ENCODE assay signal across 10 cellular contexts in the genomic region with DNA sequence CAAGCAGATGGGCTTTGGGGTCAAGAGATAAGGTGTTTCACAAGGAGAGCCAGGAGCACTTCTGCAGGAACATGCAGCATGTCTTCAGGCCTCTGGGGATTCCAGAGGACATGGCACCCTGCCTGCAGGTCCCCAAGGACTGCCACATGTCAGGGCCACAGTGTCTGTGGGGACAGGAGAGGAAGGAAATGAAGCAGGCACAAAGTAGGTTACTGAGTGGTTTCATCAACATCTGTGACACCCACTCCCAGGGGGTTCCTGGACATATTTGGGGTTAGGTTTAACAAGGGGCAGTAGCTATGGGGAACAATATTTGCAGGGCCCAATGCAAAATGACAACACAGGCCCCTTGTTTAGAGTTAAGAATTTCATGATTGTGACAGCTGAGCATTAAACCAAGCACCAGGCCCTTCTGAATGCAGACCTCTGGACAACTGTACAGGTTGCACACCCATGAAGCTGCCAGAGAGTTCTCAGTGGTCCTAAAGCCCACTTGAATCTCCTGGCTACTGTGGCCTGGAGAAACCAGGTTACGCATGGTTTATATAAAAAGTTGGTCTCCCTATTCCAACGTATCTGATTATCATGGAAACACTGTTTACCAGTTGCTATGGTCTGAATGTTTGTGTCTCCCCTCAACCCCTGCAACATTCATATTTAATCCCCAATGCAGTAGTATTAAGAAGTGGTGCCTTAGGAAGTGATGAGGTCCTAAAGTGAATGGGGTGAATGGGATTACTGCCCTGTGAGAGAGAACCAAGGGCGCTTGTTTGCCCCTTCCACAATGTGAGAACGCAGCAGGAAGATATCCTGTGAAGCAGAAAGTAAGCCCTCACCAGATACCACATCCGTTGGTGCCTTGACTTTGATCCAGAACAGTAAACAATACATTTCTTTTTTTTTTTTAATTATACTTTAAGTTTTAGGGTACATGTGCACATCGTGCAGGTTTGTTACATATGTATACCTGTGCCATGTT. TPM values are rescaled to one million over a fixed set of nuclear protein-coding genes. Genes with fewer than 3 reads are reported as not detected.
DNase-seq lines count a peak whose midpoint lies in the region; ATAC-seq and TF ChIP-seq lines count a peak whose summit lies in the region.
"Had no signal": no experiment of that assay in that cellular context is flagged by ENCODE, and none has a peak within 500 bp of the region (broad histone marks: within the 10 kb centered on the region; RNA-seq: fewer than 3 reads in every experiment).

No MANE protein-coding gene starts in this region.

- no peak for TF ChIP-seq EP300 in esophagus muscularis mucosa (IDR thresholded peaks at IDR 0.05)

- TF ChIP-seq CTCF in tibial artery (IDR thresholded peaks at IDR 0.05) (no peak), esophagus muscularis mucosa (IDR thresholded peaks at IDR 0.05) (no peak)

- CTCF ChIA-PET in activated naive CD4-positive, alpha-beta T cell treated with anti-CD3 and anti-CD28 coated beads, Interleukin-2, amount 10 ng/mL, durations not matched to agents 7 days and 5 days (lab: Charles Lee): interaction anchor here (0.7 to 1.1 kb wide), 3 partner anchors 11 to 48 kb away, joined by 3 to 6 read pairs (median 3); no protein-coding TSS in a partner anchor

- H3K9me3 Mint-ChIP-seq in activated naive CD4-positive, alpha-beta T cell treated with anti-CD3 and anti-CD28 coated beads, Interleukin-2, amount 10 ng/mL, durations not matched to agents 7 days and 5 days: peaks cover 2% of the 10 kb centered on the region

- intact Hi-C loops in left ventricle myocardium superior (cut with micrococcal nuclease) (no loop called here), Right ventricle myocardium inferior (cut with DNase I) (no loop called here), tibial artery (cut with DNase I; ENCODE audit: low total_unique reads) (no loop called here), esophagus muscularis mucosa (cut with DNase I) (no loop called here)

- peak overlapping the region; percentile 95 for H3K27ac Mint-ChIP-seq in activated naive CD4-positive, alpha-beta T cell treated with anti-CD3 and anti-CD28 coated beads, Interleukin-2, amount 10 ng/mL, durations not matched to agents 7 days and 5 days

- H3K36me3 ChIP-seq in thymus (ENCODE audit: control insufficient read depth, insufficient read depth): no peaks in the 10 kb centered on the region
- no peaks in the 10 kb centered on the region for H3K36me3 ChIP-seq in tibial artery
- no peaks in the 10 kb centered on the region for H3K36me3 ChIP-seq in esophagus muscularis mucosa

- H3K27me3 ChIP-seq in thymus (ENCODE audit: control insufficient read depth, insufficient read depth) (no peaks in the 10 kb centered on the region), tibial artery (no peaks in the 10 kb centered on the region), esophagus muscularis mucosa (no peaks in the 10 kb centered on the region)

- 29% methylated on average over 6 of the region's 6 CpGs for WGBS in thymus
- 67% methylated on average over 6 of the region's 6 CpGs for WGBS in esophagus muscularis mucosa

- peak overlapping the region; percentile 44 for H3K4me3 ChIP-seq in thymus (ENCODE audit: low read length)
- H3K4me3 ChIP-seq in tibial artery: no peak overlapping the region
- H3K4me3 ChIP-seq in esophagus muscularis mucosa: no peak overlapping the region

- ATAC-seq in left ventricle myocardium superior (peak; percentile 38), Right ventricle myocardium inferior (no peak)

- H3K27ac ChIP-seq in thymus (ENCODE audit: low read depth) (peak overlapping the region; percentile 95), tibial artery (no peak overlapping the region), esophagus muscularis mucosa (replicated peaks in 1 of 4) (no peak overlapping the region)
- H3K27ac ChIP-seq: C4-2B had no signal

- H3K4me1 ChIP-seq in thymus (ENCODE audit: control insufficient read depth, insufficient read depth, low read length) (peaks cover 55% of the 10 kb centered on the region), tibial artery (peaks cover 0 to 15% (median 12%) of the 10 kb centered on the region in 4 donors), esophagus muscularis mucosa (peaks cover 8 to 23% (median 14%) of the 10 kb centered on the region in 4 donors)

- peaks cover 96% of the 10 kb centered on the region for H3K4me1 Mint-ChIP-seq in activated naive CD4-positive, alpha-beta T cell treated with anti-CD3 and anti-CD28 coated beads, Interleukin-2, amount 10 ng/mL, durations not matched to agents 7 days and 5 days

- DNase-seq in left ventricle myocardium superior: peak; percentile 38
- DNase-seq in Right ventricle myocardium inferior (ENCODE audit: missing footprints): no peak
- peak; percentile 68 for DNase-seq in MV-4-11 (lab: John Stamatoyannopoulos, UW)
- DNase-seq in activated naive CD4-positive, alpha-beta T cell treated with anti-CD3 and anti-CD28 coated beads, Interleukin-2, amount 10 ng/mL, durations not matched to agents 7 days and 5 days: peak; percentile 79
- no peak for DNase-seq in NCI-H2227 treated with DMSO at 0.1 percent for 48 hours (lab: John Stamatoyannopoulos, UW)
- DNase-seq in tibial artery: no peak
- no peak for DNase-seq in esophagus muscularis mucosa (ENCODE audit: extremely low spot score)
- DNase-seq: SHP77 treated with DMSO at 0.1 percent for 48 hours had no signal

- no peak for TF ChIP-seq POLR2A in esophagus muscularis mucosa (IDR thresholded peaks at IDR 0.05; ENCODE audit: low read depth)

- peaks cover 6% of the 10 kb centered on the region for H3K36me3 Mint-ChIP-seq in activated naive CD4-positive, alpha-beta T cell treated with anti-CD3 and anti-CD28 coated beads, Interleukin-2, amount 10 ng/mL, durations not matched to agents 7 days and 5 days

- H3K9me3 ChIP-seq in thymus (ENCODE audit: control insufficient read depth) (no peaks in the 10 kb centered on the region), tibial artery (no peaks in the 10 kb centered on the region), esophagus muscularis mucosa (no peaks in the 10 kb centered on the region)

- peak overlapping the region; percentile 42 for H3K4me3 Mint-ChIP-seq in activated naive CD4-positive, alpha-beta T cell treated with anti-CD3 and anti-CD28 coated beads, Interleukin-2, amount 10 ng/mL, durations not matched to agents 7 days and 5 days

- H3K27me3 Mint-ChIP-seq in activated naive CD4-positive, alpha-beta T cell treated with anti-CD3 and anti-CD28 coated beads, Interleukin-2, amount 10 ng/mL, durations not matched to agents 7 days and 5 days: peaks cover 9% of the 10 kb centered on the region

RNA-seq across cellular contexts. Expression of a gene that starts 48.2 kb away (rescaled TPM):
- total RNA-seq in left ventricle myocardium superior: 24.7 TPM
- total RNA-seq in Right ventricle myocardium inferior: 27.5 TPM
- 45.3 TPM for polyA plus RNA-seq in thymus
- total RNA-seq in esophagus muscularis mucosa: 10 to 100 TPM; 44.9 to 94.8 (median 58.5) TPM

RNA-seq across cellular contexts. Expression of a gene that starts 50.2 kb away (rescaled TPM):
- total RNA-seq in left ventricle myocardium superior (91.1 TPM), Right ventricle myocardium inferior (76.2 TPM), esophagus muscularis mucosa (10 to 100 TPM; 27.8 to 53.2 (median 41.9) TPM)
- 26.6 TPM for polyA plus RNA-seq in thymus

Comparison
In these comparisons a context has a peak if more than half of its experiments do, and no peak if none do; other contexts are left out.
1. DNase-seq: peak in left ventricle myocardium superior (single experiment), MV-4-11 (single experiment) and activated naive CD4-positive, alpha-beta T cell treated with anti-CD3 and anti-CD28 coated beads, Interleukin-2, amount 10 ng/mL, durations not matched to agents 7 days and 5 days (single experiment); none in Right ventricle myocardium inferior (single experiment), NCI-H2227 treated with DMSO at 0.1 percent for 48 hours (single experiment), tibial artery (0 of 2) and esophagus muscularis mucosa (single experiment).